In genomic region chr16:12081048-12081404, GRCh38 we compare ENCODE assay signal across 12 cellular contexts.
DNase-seq lines count a peak whose midpoint lies in the region; ATAC-seq lines count a peak whose summit lies in the region.
"Had no signal": no experiment of that assay in that cellular context is flagged by ENCODE, and none has a peak within 500 bp of the region (broad histone marks: within the 10 kb centered on the region; RNA-seq: fewer than 3 reads in every experiment).

No MANE protein-coding gene starts in this region.

- H3K27ac Mint-ChIP-seq in activated naive CD4-positive, alpha-beta T cell treated with anti-CD3 and anti-CD28 coated beads, Interleukin-2, amount 10 ng/mL, durations not matched to agents 7 days and 5 days = peak overlapping the region; percentile 96

- DNase-seq in activated effector memory CD4-positive, alpha-beta T cell treated with anti-CD3 and anti-CD28 coated beads, Interleukin-2, amount 50 U/mL, for 16 hours = peak; percentile 73
- no peak for DNase-seq in activated effector memory CD4-positive, alpha-beta T cell treated with Interleukin-2 at 50 U/mL for 16 hours
- DNase-seq in activated naive CD4-positive, alpha-beta T cell treated with anti-CD3 and anti-CD28 coated beads, Interleukin-2, amount 10 ng/mL, durations not matched to agents 7 days and 5 days = peak; percentile 32
- peak; percentile 31 to 53 for DNase-seq in stimulated activated CD4-positive, alpha-beta T cell treated with anti-CD3 and anti-CD28 coated beads, Interleukin-12 subunit alpha, Interleukin-12 subunit beta, amount 100 ng/mL, for 24 hours (ENCODE audit: low read depth in 2 of 2)
- DNase-seq in NCI-H2227 treated with DMSO at 0.1 percent for 48 hours (lab: John Stamatoyannopoulos, UW) (no peak), NCI-H82 treated with DMSO at 0.1 percent for 48 hours (lab: John Stamatoyannopoulos, UW; ENCODE audit: unreplicated experiment) (no peak)
- no peak for DNase-seq in central memory CD4-positive, alpha-beta T cell
- DNase-seq: caudate nucleus, NCI-H146, NCI-H69, thyroid gland had no signal

- peaks cover 44% of the 10 kb centered on the region for H3K36me3 Mint-ChIP-seq in activated naive CD4-positive, alpha-beta T cell treated with anti-CD3 and anti-CD28 coated beads, Interleukin-2, amount 10 ng/mL, durations not matched to agents 7 days and 5 days

- no peak for ATAC-seq in HG03135 (IDR thresholded peaks at IDR 0.05; ENCODE audit: unreplicated experiment)

- peaks cover 72% of the 10 kb centered on the region for H3K4me1 Mint-ChIP-seq in activated naive CD4-positive, alpha-beta T cell treated with anti-CD3 and anti-CD28 coated beads, Interleukin-2, amount 10 ng/mL, durations not matched to agents 7 days and 5 days

- H3K9me3 Mint-ChIP-seq in activated naive CD4-positive, alpha-beta T cell treated with anti-CD3 and anti-CD28 coated beads, Interleukin-2, amount 10 ng/mL, durations not matched to agents 7 days and 5 days = peaks cover 12% of the 10 kb centered on the region

- H3K4me3 Mint-ChIP-seq in activated naive CD4-positive, alpha-beta T cell treated with anti-CD3 and anti-CD28 coated beads, Interleukin-2, amount 10 ng/mL, durations not matched to agents 7 days and 5 days = peak overlapping the region; percentile 68

- H3K27me3 Mint-ChIP-seq in activated naive CD4-positive, alpha-beta T cell treated with anti-CD3 and anti-CD28 coated beads, Interleukin-2, amount 10 ng/mL, durations not matched to agents 7 days and 5 days = no peaks in the 10 kb centered on the region

- CTCF ChIA-PET in activated naive CD4-positive, alpha-beta T cell treated with anti-CD3 and anti-CD28 coated beads, Interleukin-2, amount 10 ng/mL, durations not matched to agents 7 days and 5 days (lab: Charles Lee) = interaction anchor here (1.0 to 3.1 kb wide), 3 partner anchors 10 to 1839 kb away, joined by 4 to 20 read pairs (median 15); partner anchors contain the start of gene ERCC4

Comparison
In these comparisons a context has a peak if more than half of its experiments do, and no peak if none do; other contexts are left out.
1. DNase-seq: peak in activated effector memory CD4-positive, alpha-beta T cell treated with anti-CD3 and anti-CD28 coated beads, Interleukin-2, amount 50 U/mL, for 16 hours (single experiment), activated naive CD4-positive, alpha-beta T cell treated with anti-CD3 and anti-CD28 coated beads, Interleukin-2, amount 10 ng/mL, durations not matched to agents 7 days and 5 days (single experiment) and stimulated activated CD4-positive, alpha-beta T cell treated with anti-CD3 and anti-CD28 coated beads, Interleukin-12 subunit alpha, Interleukin-12 subunit beta, amount 100 ng/mL, for 24 hours (2 of 2); none in activated effector memory CD4-positive, alpha-beta T cell treated with Interleukin-2 at 50 U/mL for 16 hours (single experiment), NCI-H2227 treated with DMSO at 0.1 percent for 48 hours (single experiment), central memory CD4-positive, alpha-beta T cell (single experiment) and NCI-H82 treated with DMSO at 0.1 percent for 48 hours (single experiment).